ENCODE assay signal across 8 cellular contexts in genomic region chr2:219560037-219560892, GRCh38. TPM values are rescaled to one million over a fixed set of nuclear protein-coding genes. Genes with fewer than 3 reads are reported as not detected.
A peak's percentile ranks its signal among the peaks of the same experiment; 100 is the strongest.
DNase-seq lines count a peak whose midpoint lies in the region; ATAC-seq and TF ChIP-seq lines count a peak whose summit lies in the region.

No MANE protein-coding gene starts in this region.

- peak overlapping the region; percentile 37 for H3K4me2 ChIP-seq in BLaER1
- peak overlapping the region; percentile 5 for H3K4me2 ChIP-seq in GM23248 (ENCODE audit: unreplicated experiment)

- H4K20me1 ChIP-seq in BLaER1 (peaks cover 4% of the 10 kb centered on the region; the same call in 1 of the 2 replicates), GM23248 (ENCODE audit: insufficient read depth) (no peaks in the 10 kb centered on the region)

- DNase-seq in GM23248 (peak; percentile 24), adipocyte (ENCODE audit: low read depth) (peak; percentile 52), left lung (no peak), NCI-H187 (lab: John Stamatoyannopoulos, UW) (no peak), Kasumi-1 (lab: John Stamatoyannopoulos, UW) (no peak), NCI-H69 (lab: John Stamatoyannopoulos, UW) (no peak), SHP77 treated with DMSO at 0.1 percent for 48 hours (lab: John Stamatoyannopoulos, UW) (no peak)

- no peaks in the 10 kb centered on the region for H3K27me3 ChIP-seq in BLaER1
- H3K27me3 ChIP-seq in GM23248 (replicated peaks; ENCODE audit: insufficient read depth), result no peaks in the 10 kb centered on the region
- H3K27me3 ChIP-seq in adipocyte (replicated peaks; ENCODE audit: control insufficient read depth, insufficient read depth, low read length), result no peaks in the 10 kb centered on the region
- H3K27me3 ChIP-seq in left lung, result no peaks in the 10 kb centered on the region

- H3K27ac ChIP-seq in BLaER1 (no peak overlapping the region), GM23248 (no peak overlapping the region), left lung (no peak overlapping the region)

- no peaks in the 10 kb centered on the region for H3K9me3 ChIP-seq in BLaER1
- H3K9me3 ChIP-seq in GM23248 (ENCODE audit: low read depth), result no peaks in the 10 kb centered on the region
- H3K9me3 ChIP-seq in adipocyte (ENCODE audit: control insufficient read depth, low read length), result no peaks in the 10 kb centered on the region
- no peaks in the 10 kb centered on the region for H3K9me3 ChIP-seq in left lung

- H3K4me3 ChIP-seq in BLaER1 (no peak overlapping the region), GM23248 (no peak overlapping the region), adipocyte (ENCODE audit: low read length) (no peak overlapping the region), left lung (no peak overlapping the region)

- WGBS in GM23248 (ENCODE audit: low coverage in 1 of 2, low lambda C conversion rate in 2 of 2, missing lambda C conversion rate in 2 of 2), 2 experiments, result 24 to 28% methylated on average over 6 to 8 of the region's 8 CpGs

- H3F3A ChIP-seq in GM23248 (ENCODE audit: insufficient read depth), result 0 out of 2 replicates have a peak, but pooled peaks cover 5% of the 10 kb centered on the region

- H3K9me2 ChIP-seq in GM23248 (ENCODE audit: insufficient read depth), result no peaks in the 10 kb centered on the region

- H3K36me3 ChIP-seq in BLaER1 (peaks cover 47% of the 10 kb centered on the region), GM23248 (ENCODE audit: low read depth) (no peaks in the 10 kb centered on the region), adipocyte (ENCODE audit: control insufficient read depth, insufficient read depth, low read length, severe bottlenecking) (peaks cover 18% of the 10 kb centered on the region), left lung (no peaks in the 10 kb centered on the region)

- peak; percentile 79 to 81 for TF ChIP-seq CTCF in left lung (IDR thresholded peaks at IDR 0.05)

- H3K4me1 ChIP-seq in BLaER1 (peaks cover 8% of the 10 kb centered on the region), GM23248 (ENCODE audit: insufficient read depth) (peaks cover 11% of the 10 kb centered on the region; the same call in 1 of the 2 replicates), adipocyte (ENCODE audit: control insufficient read depth, insufficient read depth, low read length) (peaks cover 22% of the 10 kb centered on the region), left lung (no peaks in the 10 kb centered on the region)

- H3K9ac ChIP-seq in BLaER1, result no peak overlapping the region
- no peak overlapping the region for H3K9ac ChIP-seq in GM23248
- peak overlapping the region; percentile 25 for H3K9ac ChIP-seq in adipocyte (ENCODE audit: low read length)

- H2AFZ ChIP-seq in GM23248, result no peak overlapping the region

- H3K79me2 ChIP-seq in GM23248 (ENCODE audit: insufficient read depth), result no peaks in the 10 kb centered on the region

- in situ Hi-C loops in GM23248 (cut with MboI), result no loop called here

- ATAC-seq in left lung, result peak; percentile 39

- intact Hi-C loops in left lung (cut with DNase I), result no loop called here

RNA-seq across cellular contexts. Expression of gene OBSL1, which starts 11.1 kb away (rescaled TPM):
- total RNA-seq in GM23248 (2014; rRNA removed; shearing (Covaris generic)), result 68.7 and 84.9 TPM in 2 replicates
- polyA plus RNA-seq in GM23248 (2016; fragmentation: Nextera tagmentation; extraction: Ambion mirVana), result 12.8 and 13.8 TPM in 2 replicates
- 10 to 100 TPM; 43.4 to 65.0 TPM for total RNA-seq in left lung

RNA-seq across cellular contexts. Expression of gene INHA, which starts 11.8 kb away (rescaled TPM):
- total RNA-seq in GM23248 (2014; rRNA removed; shearing (Covaris generic)), result 0.11 TPM in 1 of 2 replicates, not detected in the other
- polyA plus RNA-seq in GM23248 (2016; fragmentation: Nextera tagmentation; extraction: Ambion mirVana), result 0.19 and 0.36 TPM in 2 replicates
- under 1 TPM; 0.37 to 0.44 TPM for total RNA-seq in left lung

RNA-seq across cellular contexts. Expression of gene TMEM198, which starts 16.4 kb away (rescaled TPM):
- 5.8 and 6.2 TPM in 2 replicates for total RNA-seq in GM23248 (2014; rRNA removed; shearing (Covaris generic))
- 1.7 and 2.2 TPM in 2 replicates for polyA plus RNA-seq in GM23248 (2016; fragmentation: Nextera tagmentation; extraction: Ambion mirVana)
- total RNA-seq in left lung, result 1 to 10 TPM; 2.9 to 3.5 TPM

RNA-seq across cellular contexts. Expression of gene CHPF, which starts 16.7 kb away (rescaled TPM):
- 526 and 533 TPM in 2 replicates for total RNA-seq in GM23248 (2014; rRNA removed; shearing (Covaris generic))
- polyA plus RNA-seq in GM23248 (2016; fragmentation: Nextera tagmentation; extraction: Ambion mirVana), result 174 and 179 TPM in 2 replicates
- total RNA-seq in left lung, result 100 to 1,000 TPM in 1 of 2 donors, 10 to 100 TPM in 1; 61.6 to 114 TPM

RNA-seq across cellular contexts. Expression of gene STK11IP, which starts 37.4 kb away (rescaled TPM):
- total RNA-seq in GM23248 (2014; rRNA removed; shearing (Covaris generic)), result 10.5 and 13.9 TPM in 2 replicates
- polyA plus RNA-seq in GM23248 (2016; fragmentation: Nextera tagmentation; extraction: Ambion mirVana), result 7.3 and 7.9 TPM in 2 replicates
- total RNA-seq in left lung, result 10 to 100 TPM; 25.1 to 30.3 TPM

Comparison
In these comparisons a context has a peak if more than half of its experiments do, and no peak if none do; other contexts are left out.
1. DNase-seq: peak in GM23248 (single experiment) and adipocyte (single experiment); none in left lung (0 of 2), NCI-H187 (0 of 2), Kasumi-1 (0 of 2), NCI-H69 (single experiment) and SHP77 treated with DMSO at 0.1 percent for 48 hours (single experiment).